In genomic region chr4:112817933-112818921, GRCh38 we compare ENCODE assay signal across 8 cellular contexts.
A peak's percentile ranks its signal among the peaks of the same experiment; 100 is the strongest.
DNase-seq lines count a peak whose midpoint lies in the region; ATAC-seq and TF ChIP-seq lines count a peak whose summit lies in the region.

No MANE protein-coding gene starts in this region.

- no peaks in the 10 kb centered on the region for H3K36me3 ChIP-seq in DOHH2 (ENCODE audit: control insufficient read depth, low read length)
- no peaks in the 10 kb centered on the region for H3K36me3 ChIP-seq in heart right ventricle

- peaks cover 19% of the 10 kb centered on the region for H3K4me1 Mint-ChIP-seq in activated naive CD8-positive, alpha-beta T cell treated with anti-CD3 and anti-CD28 coated beads, Interleukin-2, amount 50 U/mL, for 24 hours

- intact Hi-C loops in heart right ventricle (cut with DNase I) (no loop called here), posterior cingulate gyrus (cut with DNase I) (loop anchor here (2.0 kb wide), 1 partner anchor 51 kb away; no protein-coding TSS in a partner anchor)

- H4K20me1 ChIP-seq in DOHH2 (ENCODE audit: control insufficient read depth, insufficient read depth, low read depth, low read length), result no peaks in the 10 kb centered on the region

- H3K9me2 ChIP-seq in DOHH2 (replicated peaks; ENCODE audit: control insufficient read depth, low read length), result no peaks in the 10 kb centered on the region

- no peaks in the 10 kb centered on the region for H3K9me3 Mint-ChIP-seq in activated naive CD8-positive, alpha-beta T cell treated with anti-CD3 and anti-CD28 coated beads, Interleukin-2, amount 50 U/mL, for 24 hours

- TF ChIP-seq CTCF in DOHH2 (IDR thresholded peaks at IDR 0.05; ENCODE audit: low read depth, low read length, poor library complexity, severe bottlenecking) (no peak), heart right ventricle (IDR thresholded peaks at IDR 0.05) (no peak)

- ATAC-seq in GM19468 (IDR thresholded peaks at IDR 0.05; ENCODE audit: extremely low read depth, unreplicated experiment) (peak; percentile 92), HG03558 (IDR thresholded peaks at IDR 0.05; ENCODE audit: extremely low read depth, unreplicated experiment) (peak; percentile 90), heart right ventricle (peak; percentile 82 to 96 (median 90))
- ATAC-seq in activated naive CD8-positive, alpha-beta T cell treated with anti-CD3 and anti-CD28 coated beads, Interleukin-2, amount 50 U/mL, for 24 hours, result peak; percentile 93

- peak overlapping the region; percentile 70 for H3K4me2 ChIP-seq in DOHH2 (ENCODE audit: low read length)

- WGBS in heart right ventricle, 2 donors, result 24 to 31% methylated on average over 16 of the region's 16 CpGs

- H3K27ac ChIP-seq in DOHH2 (ENCODE audit: low read depth, low read length), result no peak overlapping the region
- H3K27ac ChIP-seq in heart right ventricle, result peak overlapping the region in 6 of 10 donors; percentile 24 to 48 (median 34)

- H3K4me3 ChIP-seq in DOHH2 (ENCODE audit: low read length), result peak overlapping the region; percentile 73
- peak overlapping the region in 9 of 10 donors; percentile 32 to 51 (median 49) for H3K4me3 ChIP-seq in heart right ventricle

- peak overlapping the region; percentile 85 for H3K4me3 Mint-ChIP-seq in activated naive CD8-positive, alpha-beta T cell treated with anti-CD3 and anti-CD28 coated beads, Interleukin-2, amount 50 U/mL, for 24 hours

- peaks cover 40% of the 10 kb centered on the region for H3K27me3 Mint-ChIP-seq in activated naive CD8-positive, alpha-beta T cell treated with anti-CD3 and anti-CD28 coated beads, Interleukin-2, amount 50 U/mL, for 24 hours

- no peaks in the 10 kb centered on the region for H3K36me3 Mint-ChIP-seq in activated naive CD8-positive, alpha-beta T cell treated with anti-CD3 and anti-CD28 coated beads, Interleukin-2, amount 50 U/mL, for 24 hours (ENCODE audit: low read depth)

- DNase-seq in NOMO-1 treated with DMSO at 0.1 percent for 48 hours (lab: John Stamatoyannopoulos, UW; ENCODE audit: unreplicated experiment) (peak; percentile 70), heart right ventricle (peak; percentile 21 to 38), posterior cingulate gyrus (peak; percentile 80 to 98 (median 87)), KG1 (lab: John Stamatoyannopoulos, UW) (no peak)
- DNase-seq in activated naive CD8-positive, alpha-beta T cell treated with anti-CD3 and anti-CD28 coated beads, Interleukin-2, amount 50 U/mL, for 24 hours, result peak; percentile 63

- H3K27me3 ChIP-seq in DOHH2 (ENCODE audit: control insufficient read depth, low read length) (0 out of 2 replicates have a peak, but pooled peaks cover 3% of the 10 kb centered on the region), heart right ventricle (no peaks in the 10 kb centered on the region)

- H3K9me3 ChIP-seq in DOHH2 (ENCODE audit: control insufficient read depth, insufficient read depth, low read length) (no peaks in the 10 kb centered on the region), heart right ventricle (no peaks in the 10 kb centered on the region)

- peak overlapping the region; percentile 87 for H3K27ac Mint-ChIP-seq in activated naive CD8-positive, alpha-beta T cell treated with anti-CD3 and anti-CD28 coated beads, Interleukin-2, amount 50 U/mL, for 24 hours

- no peaks in the 10 kb centered on the region for H3K79me2 ChIP-seq in DOHH2 (ENCODE audit: control insufficient read depth, low read length)

- no peaks in the 10 kb centered on the region for H3F3A ChIP-seq in DOHH2 (ENCODE audit: control insufficient read depth, insufficient read depth)

- H3K4me1 ChIP-seq in DOHH2 (ENCODE audit: control insufficient read depth, low read length) (peaks cover 17% of the 10 kb centered on the region; the same call in 1 of the 2 replicates), heart right ventricle (peaks cover 0 to 16% (median 0%) of the 10 kb centered on the region in 9 donors)
